30 cellular contexts compared by ENCODE assay signal in the genomic region with DNA sequence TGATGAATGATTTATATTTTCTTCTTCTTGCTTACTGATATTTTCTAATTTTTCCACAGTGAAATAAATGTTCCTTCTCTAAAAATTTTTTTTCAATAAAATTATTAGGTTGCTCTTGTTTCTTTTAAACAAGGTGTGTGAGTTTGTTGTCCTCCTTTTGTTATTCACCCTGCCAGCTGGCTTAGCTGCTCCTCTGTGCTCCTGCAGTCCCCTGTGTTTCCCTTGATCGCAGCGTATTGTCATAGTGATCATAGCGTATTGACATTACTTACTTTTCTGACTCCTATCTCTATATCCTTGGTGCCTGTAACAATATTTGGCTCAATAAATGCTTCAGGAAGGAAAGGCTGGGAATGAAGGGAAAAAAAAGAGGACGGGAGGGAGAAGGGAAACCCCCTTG. TPM values are rescaled to one million over a fixed set of nuclear protein-coding genes. Genes with fewer than 3 reads are reported as not detected.
"Had no signal": no experiment of that assay in that cellular context is flagged by ENCODE, and none has a peak within 500 bp of the region (broad histone marks: within the 10 kb centered on the region; RNA-seq: fewer than 3 reads in every experiment).

No MANE protein-coding gene starts in this region.

- H3K27ac ChIP-seq: brain microvascular endothelial cell, SJCRH30, SK-N-MC had no signal

- H3K27ac Mint-ChIP-seq: activated CD4-positive, alpha-beta T cell treated with anti-CD3 and anti-CD28 coated beads for 36 hours; activated CD4-positive, alpha-beta T cell treated with anti-CD3 and anti-CD28 coated beads, Interleukin-2, amount 10 ng/mL, durations not matched to agents 7 days and 5 days; activated naive CD4-positive, alpha-beta T cell treated with anti-CD3 and anti-CD28 coated beads, Interleukin-2, amount 10 ng/mL, durations not matched to agents 7 days and 5 days; activated naive CD8-positive, alpha-beta T cell; activated naive CD8-positive, alpha-beta T cell treated with anti-CD3 and anti-CD28 coated beads, Interleukin-2, amount 50 U/mL, for 24 hours; activated T-helper 1 cell treated with anti-CD3 and anti-CD28 coated beads, Interleukin-12 subunit alpha, Interleukin-12 subunit beta, Interleukin-2, Interleukin-4 antibody, amounts not matched to agents 30 ng/mL and 10 ng/mL and 1 ng/mL, durations not matched to agents 14 hours and 24 hours and 36 hours had no signal

- H3K9me3 ChIP-seq: MG63, SJCRH30 had no signal

- H3K27me3 ChIP-seq: brain microvascular endothelial cell, MG63, SJCRH30 had no signal

- H3K4me3 ChIP-seq: MG63, SJCRH30, SK-N-MC had no signal

- DNase-seq: activated CD4-positive, alpha-beta T cell treated with anti-CD3 and anti-CD28 coated beads for 36 hours; activated CD4-positive, alpha-beta T cell treated with anti-CD3 and anti-CD28 coated beads, Interleukin-2, amount 10 ng/mL, durations not matched to agents 7 days and 5 days; activated CD4-positive, alpha-beta T cell treated with anti-CD3 and anti-CD28 coated beads, Interleukin-2, amount 50 U/mL, for 48 hours; activated CD8-positive, alpha-beta memory T cell treated with anti-CD3 and anti-CD28 coated beads, Interleukin-2, amount 50 U/mL, for 4 hours; activated naive CD4-positive, alpha-beta T cell treated with anti-CD3 and anti-CD28 coated beads, Interleukin-2, amount 10 ng/mL, durations not matched to agents 7 days and 5 days; activated naive CD8-positive, alpha-beta T cell treated with anti-CD3 and anti-CD28 coated beads, Interleukin-2, amount 50 U/mL, for 24 hours; activated T-cell treated with anti-CD3 and anti-CD28 coated beads for 4 hours; activated T-cell treated with anti-CD3 and anti-CD28 coated beads, Interleukin-2, amount 50 U/mL, for 4 hours; aorta; brain microvascular endothelial cell; central memory CD4-positive, alpha-beta T cell; Kasumi-1; MG63; NCI-H1048; NCI-H1105 treated with DMSO at 0.1 percent for 48 hours; NCI-H1436; NCI-H187; NCI-H226; NCI-H524 treated with DMSO at 0.1 percent for 48 hours; SHP77; SJCRH30; T1000 had no signal

- H3K9me3 Mint-ChIP-seq: activated CD4-positive, alpha-beta T cell treated with anti-CD3 and anti-CD28 coated beads, Interleukin-2, amount 10 ng/mL, durations not matched to agents 7 days and 5 days; activated naive CD4-positive, alpha-beta T cell treated with anti-CD3 and anti-CD28 coated beads, Interleukin-2, amount 10 ng/mL, durations not matched to agents 7 days and 5 days; activated naive CD8-positive, alpha-beta T cell treated with anti-CD3 and anti-CD28 coated beads, Interleukin-2, amount 50 U/mL, for 24 hours; activated T-cell treated with anti-CD3 and anti-CD28 coated beads, Interleukin-2, amount 50 U/mL, for 4 hours; activated T-helper 1 cell treated with anti-CD3 and anti-CD28 coated beads, Interleukin-12 subunit alpha, Interleukin-12 subunit beta, Interleukin-2, Interleukin-4 antibody, amounts not matched to agents 30 ng/mL and 10 ng/mL and 1 ng/mL, durations not matched to agents 14 hours and 24 hours and 36 hours had no signal

- H3K4me1 ChIP-seq: SJCRH30 had no signal

- H3K4me1 Mint-ChIP-seq: activated CD4-positive, alpha-beta T cell treated with anti-CD3 and anti-CD28 coated beads for 36 hours; activated CD4-positive, alpha-beta T cell treated with anti-CD3 and anti-CD28 coated beads, Interleukin-2, amount 10 ng/mL, durations not matched to agents 7 days and 5 days; activated naive CD4-positive, alpha-beta T cell treated with anti-CD3 and anti-CD28 coated beads, Interleukin-2, amount 10 ng/mL, durations not matched to agents 7 days and 5 days had no signal

- H3K4me3 Mint-ChIP-seq: activated CD4-positive, alpha-beta T cell treated with anti-CD3 and anti-CD28 coated beads for 36 hours; activated CD4-positive, alpha-beta T cell treated with anti-CD3 and anti-CD28 coated beads, Interleukin-2, amount 10 ng/mL, durations not matched to agents 7 days and 5 days; activated naive CD4-positive, alpha-beta T cell treated with anti-CD3 and anti-CD28 coated beads, Interleukin-2, amount 10 ng/mL, durations not matched to agents 7 days and 5 days; activated naive CD8-positive, alpha-beta T cell; activated naive CD8-positive, alpha-beta T cell treated with anti-CD3 and anti-CD28 coated beads, Interleukin-2, amount 50 U/mL, for 24 hours; activated T-cell treated with anti-CD3 and anti-CD28 coated beads, Interleukin-2, amount 50 U/mL, for 4 hours; activated T-helper 1 cell treated with anti-CD3 and anti-CD28 coated beads, Interleukin-12 subunit alpha, Interleukin-12 subunit beta, Interleukin-2, Interleukin-4 antibody, amounts not matched to agents 30 ng/mL and 10 ng/mL and 1 ng/mL, durations not matched to agents 14 hours and 24 hours and 36 hours had no signal

- ATAC-seq: activated CD4-positive, alpha-beta T cell treated with anti-CD3 and anti-CD28 coated beads for 36 hours; activated CD4-positive, CD25-positive, alpha-beta regulatory T cell treated with anti-CD3 and anti-CD28 coated beads, Interleukin-2, amount 50 U/mL, for 24 hours; activated naive CD8-positive, alpha-beta T cell treated with anti-CD3 and anti-CD28 coated beads, Interleukin-2, amount 50 U/mL, for 24 hours; activated T-cell treated with anti-CD3 and anti-CD28 coated beads, Interleukin-2, amount 50 U/mL, for 4 hours; Panc1 had no signal

- H3K27me3 Mint-ChIP-seq: activated CD4-positive, alpha-beta T cell treated with anti-CD3 and anti-CD28 coated beads for 36 hours; activated CD4-positive, alpha-beta T cell treated with anti-CD3 and anti-CD28 coated beads, Interleukin-2, amount 10 ng/mL, durations not matched to agents 7 days and 5 days; activated naive CD4-positive, alpha-beta T cell treated with anti-CD3 and anti-CD28 coated beads, Interleukin-2, amount 10 ng/mL, durations not matched to agents 7 days and 5 days; activated naive CD8-positive, alpha-beta T cell; activated naive CD8-positive, alpha-beta T cell treated with anti-CD3 and anti-CD28 coated beads, Interleukin-2, amount 50 U/mL, for 24 hours had no signal

RNA-seq across cellular contexts. Expression of a gene that starts 24.9 kb away (rescaled TPM):
- total RNA-seq: activated CD4-positive, alpha-beta T cell treated with anti-CD3 and anti-CD28 coated beads for 36 hours; activated CD4-positive, alpha-beta T cell treated with anti-CD3 and anti-CD28 coated beads, Interleukin-2, amount 10 ng/mL, durations not matched to agents 7 days and 5 days; activated T-helper 1 cell treated with anti-CD3 and anti-CD28 coated beads, Interleukin-12 subunit alpha, Interleukin-12 subunit beta, Interleukin-2, Interleukin-4 antibody, amounts not matched to agents 30 ng/mL and 10 ng/mL and 1 ng/mL, durations not matched to agents 14 hours and 24 hours and 36 hours; NCI-H460; T-helper 1 cell treated with Interleukin-12 subunit alpha and Interleukin-12 subunit beta and Interleukin-4 antibody, amounts not matched to agents 30 ng/mL and 1 ng/mL, for 36 hours; T-helper 2 cell treated with Interferon-gamma antibody and Interleukin-4, amounts not matched to agents 100 ng/mL and 5 ng/mL, for 36 hours had no signal
